23 cellular contexts compared by ENCODE assay signal in genomic region chr20:59485576-59486250, GRCh38.
"Had no signal": no experiment of that assay in that cellular context is flagged by ENCODE, and none has a peak within 500 bp of the region (broad histone marks: within the 10 kb centered on the region; RNA-seq: fewer than 3 reads in every experiment).

No MANE protein-coding gene starts in this region.

- DNase-seq: activated B cell treated with CpG ODN at 0.5 μM for 24 hours; activated CD4-positive, alpha-beta T cell treated with anti-CD3 and anti-CD28 coated beads for 48 hours; activated CD4-positive, alpha-beta T cell treated with anti-CD3 and anti-CD28 coated beads, Interleukin-2, amount 50 U/mL, for 1 hour; activated CD4-positive, alpha-beta T cell treated with anti-CD3 and anti-CD28 coated beads, Interleukin-2, amount 50 U/mL, for 48 hours; activated CD8-positive, alpha-beta memory T cell treated with anti-CD3 and anti-CD28 coated beads for 24 hours; activated CD8-positive, alpha-beta T cell treated with anti-CD3 and anti-CD28 coated beads for 36 hours; activated gamma-delta T cell; activated naive CD4-positive, alpha-beta T cell; activated naive CD4-positive, alpha-beta T cell treated with anti-CD3 and anti-CD28 coated beads, Interleukin-2, amount 10 ng/mL, durations not matched to agents 7 days and 5 days; activated naive CD8-positive, alpha-beta T cell treated with anti-CD3 and anti-CD28 coated beads, Interleukin-2, amount 10 ng/mL, durations not matched to agents 7 days and 5 days; activated T-cell treated with anti-CD3 and anti-CD28 coated beads, Interleukin-2, amount 50 U/mL, for 4 hours; central memory CD4-positive, alpha-beta T cell; effector CD8-positive, alpha-beta T cell; esophagus squamous epithelium; foreskin melanocyte; heart right ventricle; T-helper 17 cell; T1000; WERI-Rb-1 had no signal

- H3K9me3 Mint-ChIP-seq: activated B cell treated with CpG ODN at 0.5 μM for 24 hours; activated CD8-positive, alpha-beta T cell treated with anti-CD3 and anti-CD28 coated beads for 36 hours; activated naive CD4-positive, alpha-beta T cell treated with anti-CD3 and anti-CD28 coated beads, Interleukin-2, amount 10 ng/mL, durations not matched to agents 7 days and 5 days; activated naive CD4-positive, alpha-beta T cell treated with anti-CD3 and anti-CD28 coated beads, Interleukin-2, amount 50 U/mL, for 72 hours; activated naive CD8-positive, alpha-beta T cell treated with anti-CD3 and anti-CD28 coated beads, Interleukin-2, amount 10 ng/mL, durations not matched to agents 7 days and 5 days; activated T-cell treated with anti-CD3 and anti-CD28 coated beads, Interleukin-2, amount 50 U/mL, for 4 hours; activated T-helper 17 cell treated with anti-CD3 and anti-CD28 coated beads, Interleukin-2, amount 50 U/mL, for 72 hours; brain; T-helper 2 cell treated with Interferon-gamma antibody and Interleukin-4, amounts not matched to agents 5 μg/mL and 100 μg/mL, for 36 hours had no signal

- H3K4me3 Mint-ChIP-seq: activated B cell treated with CpG ODN at 0.5 μM for 24 hours; activated CD8-positive, alpha-beta T cell treated with anti-CD3 and anti-CD28 coated beads for 36 hours; activated naive CD4-positive, alpha-beta T cell treated with anti-CD3 and anti-CD28 coated beads, Interleukin-2, amount 10 ng/mL, durations not matched to agents 7 days and 5 days; activated naive CD8-positive, alpha-beta T cell treated with anti-CD3 and anti-CD28 coated beads, Interleukin-2, amount 10 ng/mL, durations not matched to agents 7 days and 5 days; activated T-cell treated with anti-CD3 and anti-CD28 coated beads, Interleukin-2, amount 50 U/mL, for 4 hours; activated T-helper 17 cell treated with anti-CD3 and anti-CD28 coated beads, Interleukin-2, amount 50 U/mL, for 72 hours; brain; T-helper 17 cell; T-helper 2 cell treated with Interferon-gamma antibody and Interleukin-4, amounts not matched to agents 5 μg/mL and 100 μg/mL, for 36 hours had no signal

- H3K27ac Mint-ChIP-seq: activated B cell treated with CpG ODN at 0.5 μM for 24 hours; activated CD8-positive, alpha-beta T cell treated with anti-CD3 and anti-CD28 coated beads for 36 hours; activated naive CD4-positive, alpha-beta T cell treated with anti-CD3 and anti-CD28 coated beads, Interleukin-2, amount 10 ng/mL, durations not matched to agents 7 days and 5 days; activated naive CD4-positive, alpha-beta T cell treated with anti-CD3 and anti-CD28 coated beads, Interleukin-2, amount 50 U/mL, for 72 hours; activated naive CD8-positive, alpha-beta T cell treated with anti-CD3 and anti-CD28 coated beads, Interleukin-2, amount 10 ng/mL, durations not matched to agents 7 days and 5 days; activated T-helper 17 cell treated with anti-CD3 and anti-CD28 coated beads, Interleukin-2, amount 50 U/mL, for 72 hours; brain; T-helper 17 cell; T-helper 2 cell treated with Interferon-gamma antibody and Interleukin-4, amounts not matched to agents 5 μg/mL and 100 μg/mL, for 36 hours had no signal

- H3K4me1 Mint-ChIP-seq: activated B cell treated with CpG ODN at 0.5 μM for 24 hours; activated naive CD8-positive, alpha-beta T cell treated with anti-CD3 and anti-CD28 coated beads, Interleukin-2, amount 10 ng/mL, durations not matched to agents 7 days and 5 days; activated T-helper 17 cell treated with anti-CD3 and anti-CD28 coated beads, Interleukin-2, amount 50 U/mL, for 72 hours had no signal

- H3K36me3 Mint-ChIP-seq: activated naive CD4-positive, alpha-beta T cell treated with anti-CD3 and anti-CD28 coated beads, Interleukin-2, amount 10 ng/mL, durations not matched to agents 7 days and 5 days; activated naive CD4-positive, alpha-beta T cell treated with anti-CD3 and anti-CD28 coated beads, Interleukin-2, amount 50 U/mL, for 72 hours; activated naive CD8-positive, alpha-beta T cell treated with anti-CD3 and anti-CD28 coated beads, Interleukin-2, amount 10 ng/mL, durations not matched to agents 7 days and 5 days; brain had no signal
